8 cellular contexts compared by ENCODE assay signal in the genomic region with DNA sequence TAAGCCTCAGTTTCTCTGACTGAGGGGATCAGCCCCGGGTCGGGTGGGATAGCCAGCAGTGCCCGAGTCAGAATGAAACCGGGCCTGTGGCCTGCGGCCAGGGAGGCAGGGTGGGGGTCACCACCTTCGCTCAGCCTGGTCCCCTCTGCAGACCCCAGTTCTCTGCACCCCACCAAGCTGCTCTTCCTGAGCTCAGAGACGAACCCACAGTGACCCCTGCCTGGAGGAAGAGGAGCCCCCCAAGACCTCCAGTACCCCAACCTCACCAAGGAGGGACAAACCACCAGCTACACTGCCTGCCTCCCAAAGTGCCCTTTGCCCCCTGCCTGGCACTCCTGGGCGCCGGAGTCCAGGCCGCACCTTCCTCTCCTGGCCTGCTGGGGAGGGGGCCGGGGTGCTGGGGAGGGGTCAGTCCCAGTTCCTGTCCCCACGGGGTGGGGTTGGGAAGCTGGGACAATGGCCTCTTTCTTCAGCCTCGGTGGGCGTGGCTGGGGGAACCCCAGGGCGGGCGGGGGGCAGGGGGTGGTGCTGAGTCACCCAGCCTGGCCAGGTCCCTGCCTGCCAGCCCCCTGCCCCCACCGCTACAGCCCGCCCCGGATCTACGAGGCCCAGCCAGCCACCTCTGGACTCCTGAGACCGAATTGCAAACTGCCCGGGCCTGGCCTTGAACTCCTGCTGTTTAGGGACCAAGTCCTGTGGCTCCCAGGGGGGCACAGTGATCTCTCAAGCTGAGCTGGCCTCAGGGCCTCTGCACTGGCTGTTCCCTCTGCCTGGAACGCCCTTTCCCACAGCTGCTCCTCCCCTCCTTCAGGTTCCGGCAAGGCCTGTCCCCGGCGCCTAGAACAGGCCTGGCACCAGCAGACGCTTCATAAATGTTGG. TPM values are rescaled to one million over a fixed set of nuclear protein-coding genes. Genes with fewer than 3 reads are reported as not detected.
DNase-seq lines count a peak whose midpoint lies in the region; ATAC-seq and TF ChIP-seq lines count a peak whose summit lies in the region.

No MANE protein-coding gene starts in this region.

- no peak overlapping the region for H3K27ac Mint-ChIP-seq in activated naive CD8-positive, alpha-beta T cell treated with anti-CD3 and anti-CD28 coated beads, Interleukin-2, amount 50 U/mL, for 24 hours

- no peak overlapping the region for H3K4me3 Mint-ChIP-seq in activated naive CD8-positive, alpha-beta T cell treated with anti-CD3 and anti-CD28 coated beads, Interleukin-2, amount 50 U/mL, for 24 hours

- no peaks in the 10 kb centered on the region for H3K9me3 ChIP-seq in thyroid gland

- H3K9me3 Mint-ChIP-seq in activated naive CD8-positive, alpha-beta T cell treated with anti-CD3 and anti-CD28 coated beads, Interleukin-2, amount 50 U/mL, for 24 hours = no peaks in the 10 kb centered on the region

- H3K4me3 ChIP-seq in thyroid gland (replicated peaks in 1 of 3) = no peak overlapping the region

- H3K4me1 Mint-ChIP-seq in activated naive CD8-positive, alpha-beta T cell treated with anti-CD3 and anti-CD28 coated beads, Interleukin-2, amount 50 U/mL, for 24 hours = peaks cover 36% of the 10 kb centered on the region

- H3K36me3 Mint-ChIP-seq in activated naive CD8-positive, alpha-beta T cell treated with anti-CD3 and anti-CD28 coated beads, Interleukin-2, amount 50 U/mL, for 24 hours (ENCODE audit: low read depth) = peaks cover 40% of the 10 kb centered on the region

- no peaks in the 10 kb centered on the region for H3K27me3 ChIP-seq in thyroid gland

- WGBS in thyroid gland, 2 donors = 69 to 85% methylated on average over 12 to 13 of the region's 27 CpGs

- TF ChIP-seq CTCF in thyroid gland (IDR thresholded peaks at IDR 0.05) = no peak

- H3K4me1 ChIP-seq in thyroid gland = peaks cover 6 to 16% of the 10 kb centered on the region in 2 donors

- peak overlapping the region in 1 of 3 donors; percentile 36 for H3K27ac ChIP-seq in thyroid gland

- H3K27me3 Mint-ChIP-seq in activated naive CD8-positive, alpha-beta T cell treated with anti-CD3 and anti-CD28 coated beads, Interleukin-2, amount 50 U/mL, for 24 hours = no peaks in the 10 kb centered on the region

- ATAC-seq in activated naive CD8-positive, alpha-beta T cell treated with anti-CD3 and anti-CD28 coated beads, Interleukin-2, amount 50 U/mL, for 24 hours = peak; percentile 12
- ATAC-seq in stimulated activated naive CD8-positive, alpha-beta T cell treated with anti-CD3 and anti-CD28 coated beads, Interleukin-15, Interleukin-2, amounts not matched to agents 100 U/mL and 50 U/mL, for 24 hours = peak; percentile 24

- intact Hi-C loops in thyroid gland (cut with DNase I) = loop anchor here (5.0 kb wide), 1 partner anchor 35 kb away; no protein-coding TSS in a partner anchor

- peak; percentile 74 for DNase-seq in HPDE6-E6E7 (ENCODE audit: extremely low spot score)
- no peak for DNase-seq in activated naive CD8-positive, alpha-beta T cell treated with anti-CD3 and anti-CD28 coated beads, Interleukin-2, amount 50 U/mL, for 24 hours
- DNase-seq in islet precursor cell = peak; percentile 74
- no peak for DNase-seq in stimulated activated naive CD8-positive, alpha-beta T cell treated with anti-CD3 and anti-CD28 coated beads, Interleukin-15, Interleukin-2, amounts not matched to agents 100 U/mL and 50 U/mL, for 24 hours
- no peak for DNase-seq in cortex of kidney (lab: John Stamatoyannopoulos, UW)
- no peak for DNase-seq in NCI-H526 (lab: John Stamatoyannopoulos, UW)
- no peak for DNase-seq in NCI-H2171 treated with DMSO at 0.1 percent for 48 hours (lab: John Stamatoyannopoulos, UW)
- DNase-seq in thyroid gland = no peak

- TF ChIP-seq POLR2A in thyroid gland (IDR thresholded peaks at IDR 0.05) = no peak

- peaks cover 31 to 38% of the 10 kb centered on the region in 2 donors for H3K36me3 ChIP-seq in thyroid gland

RNA-seq across cellular contexts. Expression of a gene that starts 14.3 kb away (rescaled TPM):
- total RNA-seq in thyroid gland = 10 to 100 TPM; 45.3 to 85.3 (median 54.9) TPM

RNA-seq across cellular contexts. Expression of a gene that starts 44.8 kb away (rescaled TPM):
- total RNA-seq in thyroid gland = 10 to 100 TPM; 14.7 to 32.3 (median 16.0) TPM

Comparison
In these comparisons a context has a peak if more than half of its experiments do, and no peak if none do; other contexts are left out.
1. DNase-seq: peak in HPDE6-E6E7 (single experiment) and islet precursor cell (single experiment); none in activated naive CD8-positive, alpha-beta T cell treated with anti-CD3 and anti-CD28 coated beads, Interleukin-2, amount 50 U/mL, for 24 hours (single experiment), stimulated activated naive CD8-positive, alpha-beta T cell treated with anti-CD3 and anti-CD28 coated beads, Interleukin-15, Interleukin-2, amounts not matched to agents 100 U/mL and 50 U/mL, for 24 hours (single experiment), cortex of kidney (single experiment), NCI-H526 (0 of 2), NCI-H2171 treated with DMSO at 0.1 percent for 48 hours (single experiment) and thyroid gland (0 of 2).